ENCODE assay signal across 1 cellular context in the genomic region with DNA sequence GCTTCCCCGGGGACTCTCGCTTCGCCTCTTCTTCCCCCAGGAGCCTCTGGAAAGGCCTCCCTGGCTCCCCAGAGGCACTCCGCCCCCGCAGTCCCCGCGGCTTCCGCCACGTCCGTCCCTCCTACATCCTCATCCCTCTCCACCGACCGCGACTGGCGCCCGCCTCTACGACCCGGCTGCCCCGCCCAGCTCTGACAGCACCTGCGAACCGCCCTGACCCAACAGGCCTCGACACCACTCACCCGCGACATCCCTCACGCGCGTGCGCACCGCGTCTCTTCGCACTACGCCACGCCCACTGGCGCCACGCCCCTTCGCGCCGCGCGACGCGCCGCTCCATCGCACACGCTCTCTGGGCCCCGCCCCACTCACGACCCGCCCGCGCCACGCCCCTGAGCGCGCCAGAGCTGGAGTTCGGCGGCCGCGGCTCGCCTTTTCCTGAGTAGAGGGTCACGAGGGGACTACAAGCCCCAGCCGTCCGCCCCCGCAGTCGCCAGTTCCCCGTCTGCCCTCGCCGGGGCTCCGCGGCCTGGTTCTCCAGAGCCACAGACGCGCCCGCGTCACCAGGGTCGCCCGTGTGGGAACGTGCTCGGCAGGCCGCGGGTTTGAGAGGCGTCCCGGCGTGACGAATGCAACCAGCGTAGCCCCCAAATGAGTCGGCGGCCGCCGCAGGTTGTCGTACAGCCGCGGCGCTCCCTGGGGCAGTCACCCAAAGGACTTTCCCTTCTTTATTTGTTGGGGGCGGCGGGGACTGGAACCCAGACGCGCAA.
TF ChIP-seq lines count a peak whose summit lies in the region.

No MANE protein-coding gene starts in this region.

TF ChIP-seq in K562, 482 proteins besides CTCF, POLR2A, EP300 and RAD21 (continued from another document and continues in another):
- TF ChIP-seq BRF2 (IDR thresholded peaks at IDR 0.05; ENCODE audit: borderline replicate concordance, insufficient read depth, insufficient read length) (no peak), FOS (IDR thresholded peaks at IDR 0.05; ENCODE audit: extremely low read depth, insufficient read length) (no peak), MCM2 (IDR thresholded peaks at IDR 0.05; ENCODE audit: low read depth) (no peak), HLTF (IDR thresholded peaks at IDR 0.05) (no peak), TEAD4 (IDR thresholded peaks at IDR 0.05; ENCODE audit: low read length) (no peak), TEAD4 (CRISPR knock-in tag; IDR thresholded peaks at IDR 0.05; ENCODE audit: borderline replicate concordance) (no peak), NR2C1 (IDR thresholded peaks at IDR 0.05) (no peak), NR2C1 (tag; IDR thresholded peaks at IDR 0.05) (0 out of 2 replicates have a peak, but pooled peaks have one; percentile 9), ATF1 (CRISPR knock-in tag; IDR thresholded peaks at IDR 0.05) (peak; percentile 65; the same call in 1 of the 2 replicates), ATF1 (tag; IDR thresholded peaks at IDR 0.05) (peak; percentile 93), ZNF518B (CRISPR knock-in tag; IDR thresholded peaks at IDR 0.05) (no peak), SIN3A (IDR thresholded peaks at IDR 0.05; ENCODE audit: borderline replicate concordance in 2 of 2, control insufficient read depth in 1 of 2, low read depth in 2 of 2, low read length in 2 of 2) (no peak; a peak in 2 of 4 replicates), ZNF3 (CRISPR knock-in tag; IDR thresholded peaks at IDR 0.05) (no peak), CTBP1 (IDR thresholded peaks at IDR 0.05; ENCODE audit: borderline replicate concordance) (peak; percentile 96), ZNF766 (CRISPR knock-in tag; conservative IDR thresholded peaks at IDR 0.05) (0 out of 2 replicates have a peak, but pooled peaks have one; percentile 51), RBFOX2 (IDR thresholded peaks at IDR 0.05; ENCODE audit: low read depth, low read length) (peak; percentile 98), TRIM25 (IDR thresholded peaks at IDR 0.05; ENCODE audit: borderline replicate concordance) (no peak), ZNF133 (CRISPR knock-in tag; IDR thresholded peaks at IDR 0.05) (no peak), PTBP1 (IDR thresholded peaks at IDR 0.05; ENCODE audit: low read depth, low read length) (no peak), CREB3L1 (IDR thresholded peaks at IDR 0.05; ENCODE audit: borderline replicate concordance, low read depth) (no peak; the same call in 1 of the 2 replicates), CBFA2T3 (IDR thresholded peaks at IDR 0.05) (no peak), MCM5 (IDR thresholded peaks at IDR 0.05; ENCODE audit: low read depth) (no peak), ZNF695 (CRISPR knock-in tag; IDR thresholded peaks at IDR 0.05) (peak; percentile 54; the same call in 1 of the 2 replicates), NKRF (IDR thresholded peaks at IDR 0.05; ENCODE audit: borderline replicate concordance) (peak; percentile 44; the same call in 1 of the 2 replicates), ZKSCAN3 (CRISPR knock-in tag; IDR thresholded peaks at IDR 0.05) (no peak), FOXK1 (CRISPR knock-in tag; IDR thresholded peaks at IDR 0.05; ENCODE audit: borderline replicate concordance) (no peak), HDAC3 (IDR thresholded peaks at IDR 0.05; ENCODE audit: borderline replicate concordance, partially characterized antibody) (no peak), GABPA (tag; conservative IDR thresholded peaks at IDR 0.05; ENCODE audit: low read depth) (peak; percentile 67; the same call in 1 of the 2 replicates), MEIS2 (IDR thresholded peaks at IDR 0.05; ENCODE audit: partially characterized antibody) (peak; percentile 91), XRCC3 (IDR thresholded peaks at IDR 0.05) (no peak), ZC3H4 (CRISPR knock-in tag; IDR thresholded peaks at IDR 0.05; ENCODE audit: borderline replicate concordance) (peak; percentile 97; the same call in 1 of the 2 replicates), ERF (CRISPR knock-in tag; IDR thresholded peaks at IDR 0.05) (peak; percentile 64; the same call in 1 of the 2 replicates), LARP7 (IDR thresholded peaks at IDR 0.05) (no peak), ZNF589 (CRISPR knock-in tag; IDR thresholded peaks at IDR 0.05; ENCODE audit: low read depth) (no peak), KDM5B (IDR thresholded peaks at IDR 0.05; ENCODE audit: insufficient replicate concordance, low read depth, low read length) (peak; percentile 68), LEF1 (IDR thresholded peaks at IDR 0.05) (no peak), ARNT (IDR thresholded peaks at IDR 0.05) (no peak), SAP30 (IDR thresholded peaks at IDR 0.05; ENCODE audit: borderline replicate concordance, insufficient read depth, low read depth, low read length, poor library complexity, severe bottlenecking) (peak; percentile 71), SRSF3 (IDR thresholded peaks at IDR 0.05; ENCODE audit: insufficient read depth, low read length) (no peak), ZBTB12 (CRISPR knock-in tag; IDR thresholded peaks at IDR 0.05) (0 out of 2 replicates have a peak, but pooled peaks have one; percentile 17), CBFB (CRISPR knock-in tag; IDR thresholded peaks at IDR 0.05) (no peak), KAT8 (IDR thresholded peaks at IDR 0.05; ENCODE audit: low read depth) (no peak), ZNF143 (CRISPR knock-in tag; IDR thresholded peaks at IDR 0.05) (no peak), SRSF9 (IDR thresholded peaks at IDR 0.05; ENCODE audit: borderline replicate concordance, low read depth, low read length) (no peak), NBN (IDR thresholded peaks at IDR 0.05; ENCODE audit: low read depth) (no peak)
- TF ChIP-seq, protein P1, sequence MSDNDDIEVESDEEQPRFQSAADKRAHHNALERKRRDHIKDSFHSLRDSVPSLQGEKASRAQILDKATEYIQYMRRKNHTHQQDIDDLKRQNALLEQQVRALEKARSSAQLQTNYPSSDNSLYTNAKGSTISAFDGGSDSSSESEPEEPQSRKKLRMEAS (CRISPR knock-in tag; IDR thresholded peaks at IDR 0.05): peak; percentile 87
- TF ChIP-seq, protein P2, sequence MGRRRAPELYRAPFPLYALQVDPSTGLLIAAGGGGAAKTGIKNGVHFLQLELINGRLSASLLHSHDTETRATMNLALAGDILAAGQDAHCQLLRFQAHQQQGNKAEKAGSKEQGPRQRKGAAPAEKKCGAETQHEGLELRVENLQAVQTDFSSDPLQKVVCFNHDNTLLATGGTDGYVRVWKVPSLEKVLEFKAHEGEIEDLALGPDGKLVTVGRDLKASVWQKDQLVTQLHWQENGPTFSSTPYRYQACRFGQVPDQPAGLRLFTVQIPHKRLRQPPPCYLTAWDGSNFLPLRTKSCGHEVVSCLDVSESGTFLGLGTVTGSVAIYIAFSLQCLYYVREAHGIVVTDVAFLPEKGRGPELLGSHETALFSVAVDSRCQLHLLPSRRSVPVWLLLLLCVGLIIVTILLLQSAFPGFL (CRISPR knock-in tag; IDR thresholded peaks at IDR 0.05): no peak
- TF ChIP-seq, protein P3, sequence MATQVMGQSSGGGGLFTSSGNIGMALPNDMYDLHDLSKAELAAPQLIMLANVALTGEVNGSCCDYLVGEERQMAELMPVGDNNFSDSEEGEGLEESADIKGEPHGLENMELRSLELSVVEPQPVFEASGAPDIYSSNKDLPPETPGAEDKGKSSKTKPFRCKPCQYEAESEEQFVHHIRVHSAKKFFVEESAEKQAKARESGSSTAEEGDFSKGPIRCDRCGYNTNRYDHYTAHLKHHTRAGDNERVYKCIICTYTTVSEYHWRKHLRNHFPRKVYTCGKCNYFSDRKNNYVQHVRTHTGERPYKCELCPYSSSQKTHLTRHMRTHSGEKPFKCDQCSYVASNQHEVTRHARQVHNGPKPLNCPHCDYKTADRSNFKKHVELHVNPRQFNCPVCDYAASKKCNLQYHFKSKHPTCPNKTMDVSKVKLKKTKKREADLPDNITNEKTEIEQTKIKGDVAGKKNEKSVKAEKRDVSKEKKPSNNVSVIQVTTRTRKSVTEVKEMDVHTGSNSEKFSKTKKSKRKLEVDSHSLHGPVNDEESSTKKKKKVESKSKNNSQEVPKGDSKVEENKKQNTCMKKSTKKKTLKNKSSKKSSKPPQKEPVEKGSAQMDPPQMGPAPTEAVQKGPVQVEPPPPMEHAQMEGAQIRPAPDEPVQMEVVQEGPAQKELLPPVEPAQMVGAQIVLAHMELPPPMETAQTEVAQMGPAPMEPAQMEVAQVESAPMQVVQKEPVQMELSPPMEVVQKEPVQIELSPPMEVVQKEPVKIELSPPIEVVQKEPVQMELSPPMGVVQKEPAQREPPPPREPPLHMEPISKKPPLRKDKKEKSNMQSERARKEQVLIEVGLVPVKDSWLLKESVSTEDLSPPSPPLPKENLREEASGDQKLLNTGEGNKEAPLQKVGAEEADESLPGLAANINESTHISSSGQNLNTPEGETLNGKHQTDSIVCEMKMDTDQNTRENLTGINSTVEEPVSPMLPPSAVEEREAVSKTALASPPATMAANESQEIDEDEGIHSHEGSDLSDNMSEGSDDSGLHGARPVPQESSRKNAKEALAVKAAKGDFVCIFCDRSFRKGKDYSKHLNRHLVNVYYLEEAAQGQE (CRISPR knock-in tag; IDR thresholded peaks at IDR 0.05; ENCODE audit: low read depth): 0 out of 2 replicates have a peak, but pooled peaks have one; percentile 57
